ENCODE assay signal across 8 cellular contexts in genomic region chr16:68311316-68311620, GRCh38. TPM values are rescaled to one million over a fixed set of nuclear protein-coding genes. Genes with fewer than 3 reads are reported as not detected.
DNase-seq lines count a peak whose midpoint lies in the region; ATAC-seq, FAIRE-seq and TF ChIP-seq lines count a peak whose summit lies in the region.

No MANE protein-coding gene starts in this region.

- POLR2A ChIA-PET in H1 (lab: Charles Lee; ENCODE audit: partially characterized antibody) = interaction anchor here (0.6 to 3.8 kb wide), 30 partner anchors 8 to 807 kb away, joined by 3 to 44 read pairs (median 6); partner anchors contain the start of genes ESRP2, NFATC3, PLA2G15 and SLC7A6

- no peak overlapping the region for H2AK5ac ChIP-seq in H1 (ENCODE audit: low read depth, low read length)

- ATAC-seq in HG03039 (IDR thresholded peaks at IDR 0.05; ENCODE audit: unreplicated experiment) = no peak

- H3K4me1 ChIP-seq in H1 (replicated peaks in 1 of 4; ENCODE audit: control insufficient read depth in 3 of 4, insufficient read depth in 4 of 4, low read length in 3 of 4) (peaks cover 3 to 6% (median 4%) of the 10 kb centered on the region in 4 experiments; a peak in 5 of 7 replicates), osteoblast (ENCODE audit: insufficient read depth, low read length) (peaks cover 15% of the 10 kb centered on the region)

- no peak for TF ChIP-seq RAD21 in H1 (IDR thresholded peaks at IDR 0.05 in 1 of 2, conservative IDR thresholded peaks at IDR 0.05 in 1 of 2; ENCODE audit: low read depth in 2 of 2, low read length in 2 of 2)

- peak overlapping the region; percentile 65 for H3K56ac ChIP-seq in H1 (replicated peaks; ENCODE audit: insufficient read length, low read depth, low read length)

- peak overlapping the region; percentile 80 for H3K27ac ChIP-seq in H1 (ENCODE audit: low read depth, low read length)
- H3K27ac ChIP-seq in osteoblast (ENCODE audit: low read depth, low read length) = peak overlapping the region; percentile 82

- H3K23me2 ChIP-seq in H1 (ENCODE audit: low read depth, low read length) = peaks cover 9% of the 10 kb centered on the region; the same call in 1 of the 2 replicates

- H3K79me2 ChIP-seq in H1 (ENCODE audit: control insufficient read depth in 1 of 2, insufficient read depth in 2 of 2, low read length in 2 of 2) = peaks cover 4 to 29% of the 10 kb centered on the region in 2 experiments
- H3K79me2 ChIP-seq in osteoblast (ENCODE audit: insufficient read depth, low read length) = peaks cover 67% of the 10 kb centered on the region

- H4K20me1 ChIP-seq in H1 (replicated peaks in 1 of 2; ENCODE audit: control insufficient read depth in 1 of 2, insufficient read depth in 2 of 2, low read length in 2 of 2) (peaks cover 0 to 6% of the 10 kb centered on the region in 2 experiments), osteoblast (ENCODE audit: insufficient read depth, low read length) (peaks cover 3% of the 10 kb centered on the region)

- H2AFZ ChIP-seq in H1 (ENCODE audit: low read length) (0 out of 2 replicates have a peak overlapping the region, but pooled peaks have one; percentile 30), osteoblast (ENCODE audit: low read length) (peak overlapping the region; percentile 94)

- peak; percentile 73 for DNase-seq in activated CD4-positive, alpha-beta T cell treated with anti-CD3 and anti-CD28 coated beads for 48 hours
- DNase-seq in activated CD4-positive, alpha-beta T cell treated with anti-CD3 and anti-CD28 coated beads for 1 hour = no peak
- DNase-seq in OCI-M1 (lab: John Stamatoyannopoulos, UW) = peak; percentile 75
- no peak for DNase-seq in H1 (ENCODE audit: low read depth in 1 of 2, low spot score in 2 of 2)
- peak; percentile 80 for DNase-seq in osteoblast (ENCODE audit: insufficient read length, low spot score, missing footprints)
- DNase-seq in iPS-NIHi7 (ENCODE audit: extremely low spot score) = no peak
- DNase-seq in RPMI8226 = no peak

- peak overlapping the region; percentile 93 to 98 for H3K4me2 ChIP-seq in H1 (ENCODE audit: insufficient read depth in 1 of 2, low read depth in 2 of 2, low read length in 2 of 2)
- H3K4me2 ChIP-seq in osteoblast (ENCODE audit: insufficient read depth, low read length) = peak overlapping the region; percentile 87

- peak overlapping the region; percentile 78 for H4K91ac ChIP-seq in H1 (replicated peaks; ENCODE audit: insufficient read length, low read length)

- CTCF ChIA-PET in H1 (lab: Charles Lee; ENCODE audit: partially characterized antibody) = interaction anchor here (0.6 to 2.4 kb wide), 14 partner anchors 8 to 228 kb away, joined by 3 to 34 read pairs (median 4); partner anchors contain the start of gene SLC7A6

- no peak for FAIRE-seq in H1 (lab: Jason Lieb, UNC)

- H3K9me3 ChIP-seq in H1 (ENCODE audit: insufficient read depth in 2 of 2, low read depth in 1 of 2, low read length in 1 of 2) = no peaks in the 10 kb centered on the region
- H3K9me3 ChIP-seq in osteoblast (ENCODE audit: low read depth, low read length) = no peaks in the 10 kb centered on the region

- H3K23ac ChIP-seq in H1 (ENCODE audit: insufficient read length) = no peak overlapping the region

- peak overlapping the region; percentile 84; the same call in 1 of the 2 replicates for H3K18ac ChIP-seq in H1 (ENCODE audit: extremely low read depth, low read length)

- H4K5ac ChIP-seq in H1 (ENCODE audit: insufficient read length, low read depth, low read length) = peak overlapping the region; percentile 96

- no peak for TF ChIP-seq EP300 in H1 (IDR thresholded peaks at IDR 0.05; ENCODE audit: borderline replicate concordance in 1 of 2, low read depth in 2 of 2, low read length in 2 of 2)

- peak overlapping the region; percentile 96 for H4K8ac ChIP-seq in H1 (ENCODE audit: extremely low read depth, insufficient read depth, low read length)

- no peak for TF ChIP-seq POLR2A in H1 (IDR thresholded peaks at IDR 0.05; ENCODE audit: control extremely low read depth in 1 of 2, low read depth in 2 of 2, low read length in 2 of 2)

- H2BK120ac ChIP-seq in H1 (replicated peaks; ENCODE audit: low read depth, low read length) = no peak overlapping the region

- no peak overlapping the region for H2BK20ac ChIP-seq in H1 (ENCODE audit: low read length)

- H3K14ac ChIP-seq in H1 (ENCODE audit: insufficient read length) = no peak overlapping the region

- peak overlapping the region; percentile 84 to 90 (median 86) for H3K9ac ChIP-seq in H1 (replicated peaks in 1 of 4; ENCODE audit: extremely low read depth in 1 of 4, low read depth in 3 of 4, low read length in 3 of 4)

- 13% methylated on average over 13 of the region's 13 CpGs; no CpG with 5 or more reads in 1 of the 2 experiments for WGBS in H1 (ENCODE audit: extremely low coverage in 1 of 2, insufficient coverage in 1 of 2, insufficient read length in 1 of 2, insufficient replicate concordance in 2 of 2, low coverage in 1 of 2, low lambda C conversion rate in 2 of 2, missing lambda C conversion rate in 1 of 2), 2 experiments

- no peak overlapping the region for H2BK15ac ChIP-seq in H1 (ENCODE audit: low read length)

- no peak overlapping the region for H3K4ac ChIP-seq in H1 (replicated peaks; ENCODE audit: insufficient read length, low read depth, low read length)

- H3K27me3 ChIP-seq in H1 (replicated peaks in 1 of 4; ENCODE audit: control insufficient read depth in 3 of 4, extremely low read depth in 1 of 4, insufficient read depth in 3 of 4, low read length in 3 of 4) = no peaks in the 10 kb centered on the region
- H3K27me3 ChIP-seq in osteoblast (ENCODE audit: insufficient read depth, low read length) = no peaks in the 10 kb centered on the region

- H3K79me1 ChIP-seq in H1 (ENCODE audit: low read depth, low read length) = peaks cover 5% of the 10 kb centered on the region; the same call in 1 of the 2 replicates

- TF ChIP-seq CTCF in H1 (IDR thresholded peaks at IDR 0.05; ENCODE audit: control extremely low read depth in 1 of 3, insufficient read depth in 1 of 3, low read depth in 1 of 3, low read length in 3 of 3) (no peak), osteoblast (IDR thresholded peaks at IDR 0.05; ENCODE audit: extremely low read depth, low read depth, low read length) (no peak)

- H3K4me3 ChIP-seq in H1 (ENCODE audit: extremely low read depth in 1 of 4, insufficient read depth in 2 of 4, low read depth in 3 of 4, low read length in 4 of 4) = peak overlapping the region; percentile 69 to 96 (median 86)
- H3K4me3 ChIP-seq in osteoblast (ENCODE audit: insufficient read depth, low read length) = peak overlapping the region; percentile 95

- H2BK12ac ChIP-seq in H1 (ENCODE audit: low read depth, low read length) = no peak overlapping the region

- H3K36me3 ChIP-seq in H1 (ENCODE audit: control insufficient read depth in 2 of 4, insufficient read depth in 4 of 4, low read length in 3 of 4) (peaks cover 0 to 28% (median 8%) of the 10 kb centered on the region in 4 experiments; a peak in 3 of 8 replicates), osteoblast (ENCODE audit: insufficient read depth, low read length) (peaks cover 26% of the 10 kb centered on the region)

- H2BK5ac ChIP-seq in H1 (ENCODE audit: low read depth, low read length) = peak overlapping the region; percentile 93

TF ChIP-seq in H1, 55 proteins besides CTCF, POLR2A, EP300 and RAD21:
- no peak for TF ChIP-seq SAP30 (IDR thresholded peaks at IDR 0.05; ENCODE audit: insufficient read depth, insufficient replicate concordance, low read length)
- TF ChIP-seq TCF12 (IDR thresholded peaks at IDR 0.05; ENCODE audit: low read depth, low read length) = no peak
- no peak for TF ChIP-seq CEBPB (IDR thresholded peaks at IDR 0.05; ENCODE audit: low read depth, low read length)
- no peak for TF ChIP-seq SIN3A (conservative IDR thresholded peaks at IDR 0.05 in 1 of 2, IDR thresholded peaks at IDR 0.05 in 1 of 2; ENCODE audit: low read depth in 1 of 2, low read length in 2 of 2)
- TF ChIP-seq CTBP2 (IDR thresholded peaks at IDR 0.05; ENCODE audit: borderline replicate concordance, insufficient read depth, insufficient read length, low read length) = no peak
TF ChIP-seq in H1: peak in this region for 0.

RNA-seq across cellular contexts. Expression of gene PRMT7, which starts 0.4 kb away (rescaled TPM):
- total RNA-seq in H1 (2021; fragmentation: NEBNext Ultra II Directional; extraction: Animal tissue kit (Norgen Biotek cat#: 25700)) = 48.2 and 48.7 TPM in 2 replicates
- polyA plus RNA-seq in H1 (2011; rRNA removed) = 49.3 and 67.4 TPM in 2 replicates
- 70.2 TPM for polyA plus RNA-seq in H1 (2011; cell fraction: cytosol; rRNA removed)
- 200 TPM for polyA plus RNA-seq in H1 (2011; cell fraction: nucleus; rRNA removed)
- polyA plus RNA-seq in H1 (2012, experiment 1 of 2) = 48.4 to 57.0 TPM (median 53.5 TPM) in 4 replicates
- 53.6 TPM for polyA plus RNA-seq in H1 (2012, experiment 2 of 2)
- 37.0 TPM for polyA plus RNA-seq in H1 (2013, experiment 1 of 2)
- 33.0 TPM for polyA plus RNA-seq in H1 (2013, experiment 2 of 2)
- 65.7 and 68.2 TPM in 2 replicates for polyA minus RNA-seq in H1 (2011; rRNA and poly(A)+ RNA removed)
- 44.0 TPM for polyA minus RNA-seq in H1 (2011; cell fraction: cytosol; rRNA and poly(A)+ RNA removed)
- polyA minus RNA-seq in H1 (2011; cell fraction: nucleus; rRNA and poly(A)+ RNA removed) = 57.0 TPM
- total RNA-seq in osteoblast = 35.4 and 36.9 TPM in 2 replicates

RNA-seq across cellular contexts. Expression of gene SLC7A6OS, which starts 0.5 kb away (rescaled TPM):
- 16.4 and 21.3 TPM in 2 replicates for total RNA-seq in H1 (2021; fragmentation: NEBNext Ultra II Directional; extraction: Animal tissue kit (Norgen Biotek cat#: 25700))
- polyA plus RNA-seq in H1 (2011; rRNA removed) = 7.3 and 7.6 TPM in 2 replicates
- polyA plus RNA-seq in H1 (2011; cell fraction: cytosol; rRNA removed) = 12.4 TPM
- 15.3 TPM for polyA plus RNA-seq in H1 (2011; cell fraction: nucleus; rRNA removed)
- polyA plus RNA-seq in H1 (2012, experiment 1 of 2) = 9.3 to 16.0 TPM (median 12.7 TPM) in 4 replicates
- polyA plus RNA-seq in H1 (2012, experiment 2 of 2) = 3.8 TPM
- 10.4 TPM for polyA plus RNA-seq in H1 (2013, experiment 1 of 2)
- 9.0 TPM for polyA plus RNA-seq in H1 (2013, experiment 2 of 2)
- 10.2 and 11.4 TPM in 2 replicates for polyA minus RNA-seq in H1 (2011; rRNA and poly(A)+ RNA removed)
- 6.2 TPM for polyA minus RNA-seq in H1 (2011; cell fraction: cytosol; rRNA and poly(A)+ RNA removed)
- 18.8 TPM for polyA minus RNA-seq in H1 (2011; cell fraction: nucleus; rRNA and poly(A)+ RNA removed)
- total RNA-seq in osteoblast = 12.1 and 12.3 TPM in 2 replicates

RNA-seq across cellular contexts. Expression of gene SLC7A6, which starts 46.9 kb away (rescaled TPM):
- 29.2 and 37.8 TPM in 2 replicates for total RNA-seq in H1 (2021; fragmentation: NEBNext Ultra II Directional; extraction: Animal tissue kit (Norgen Biotek cat#: 25700))
- polyA plus RNA-seq in H1 (2011; rRNA removed) = 28.0 and 34.7 TPM in 2 replicates
- polyA plus RNA-seq in H1 (2011; cell fraction: cytosol; rRNA removed) = 17.7 TPM
- 73.9 TPM for polyA plus RNA-seq in H1 (2011; cell fraction: nucleus; rRNA removed)
- polyA plus RNA-seq in H1 (2012, experiment 1 of 2) = 11.9 to 18.2 TPM (median 14.7 TPM) in 4 replicates
- 6.2 TPM for polyA plus RNA-seq in H1 (2012, experiment 2 of 2)
- polyA plus RNA-seq in H1 (2013, experiment 1 of 2) = 26.6 TPM
- polyA plus RNA-seq in H1 (2013, experiment 2 of 2) = 28.4 TPM
- 49.7 and 81.3 TPM in 2 replicates for polyA minus RNA-seq in H1 (2011; rRNA and poly(A)+ RNA removed)
- 12.5 TPM for polyA minus RNA-seq in H1 (2011; cell fraction: cytosol; rRNA and poly(A)+ RNA removed)
- polyA minus RNA-seq in H1 (2011; cell fraction: nucleus; rRNA and poly(A)+ RNA removed) = 25.6 TPM
- total RNA-seq in osteoblast = 35.1 and 36.9 TPM in 2 replicates

Comparison
In these comparisons a context has a peak if more than half of its experiments do, and no peak if none do; other contexts are left out.
1. DNase-seq: peak in activated CD4-positive, alpha-beta T cell treated with anti-CD3 and anti-CD28 coated beads for 48 hours (single experiment), OCI-M1 (single experiment) and osteoblast (single experiment); none in activated CD4-positive, alpha-beta T cell treated with anti-CD3 and anti-CD28 coated beads for 1 hour (single experiment), H1 (0 of 2), iPS-NIHi7 (single experiment) and RPMI8226 (single experiment).